Comparison of ENCODE assay signal across 35 cellular contexts in genomic region chr16:56181401-56181800, GRCh38.
"Had no signal": no experiment of that assay in that cellular context is flagged by ENCODE, and none has a peak within 500 bp of the region (broad histone marks: within the 10 kb centered on the region; RNA-seq: fewer than 3 reads in every experiment).

No MANE protein-coding gene starts in this region.

- H3K36me3 ChIP-seq: MG63 had no signal

- DNase-seq: Karpas-422, Kasumi-1, MG63, MM.1S, MV-4-11, NCI-H1048, NCI-H1092, NCI-H1092 treated with DMSO at 0.1 percent for 48 hours, NCI-H1105, NCI-H1105 treated with DMSO at 0.1 percent for 48 hours, NCI-H1417, NCI-H1417 treated with DMSO at 0.1 percent for 48 hours, NCI-H1436, NCI-H1436 treated with DMSO at 0.1 percent for 48 hours, NCI-H146, NCI-H1694, NCI-H1694 treated with DMSO at 0.1 percent for 48 hours, NCI-H187, NCI-H187 treated with DMSO at 0.1 percent for 48 hours, NCI-H1930, NCI-H2029, NCI-H2029 treated with DMSO at 0.1 percent for 48 hours, NCI-H2081, NCI-H2081 treated with DMSO at 0.1 percent for 48 hours, NCI-H2107, NCI-H2171, NCI-H2171 treated with DMSO at 0.1 percent for 48 hours, NCI-H2227 treated with DMSO at 0.1 percent for 48 hours, NCI-H226, NCI-H345, NCI-H446, NCI-H446 treated with DMSO at 0.1 percent for 48 hours, NCI-H510A, NCI-H510A treated with DMSO at 0.1 percent for 48 hours, NCI-H524 had no signal

- H3K4me3 ChIP-seq: MG63 had no signal
